Comparison of ENCODE assay signal across 1 cellular context in genomic region chr4:41927761-41928499, GRCh38.
TF ChIP-seq lines count a peak whose summit lies in the region.

No MANE protein-coding gene starts in this region.

TF ChIP-seq in HepG2, 621 proteins besides CTCF, POLR2A, EP300 and RAD21:
- TF ChIP-seq RARA (CRISPR knock-in tag; IDR thresholded peaks at IDR 0.05) (peak; percentile 24; the same call in 1 of the 2 replicates), ZNF281 (CRISPR knock-in tag; IDR thresholded peaks at IDR 0.05; ENCODE audit: borderline replicate concordance) (peak; percentile 86; the same call in 1 of the 2 replicates), CEBPB (IDR thresholded peaks at IDR 0.05; ENCODE audit: borderline replicate concordance, low read depth, low read length) (peak; percentile 17; the same call in 1 of the 2 replicates), FOXP1 (IDR thresholded peaks at IDR 0.05) (no peak), FOXP1 (CRISPR knock-in tag; IDR thresholded peaks at IDR 0.05) (peak; percentile 34; the same call in 1 of the 2 replicates), THAP11 (CRISPR knock-in tag; IDR thresholded peaks at IDR 0.05) (0 out of 2 replicates have a peak, but pooled peaks have one; percentile 16), ZNF7 (CRISPR knock-in tag; IDR thresholded peaks at IDR 0.05) (no peak), ZNF10 (CRISPR knock-in tag; IDR thresholded peaks at IDR 0.05; ENCODE audit: borderline replicate concordance, low read depth) (no peak), SETDB1 (CRISPR knock-in tag; IDR thresholded peaks at IDR 0.05; ENCODE audit: borderline replicate concordance) (no peak)
